In the genomic region with DNA sequence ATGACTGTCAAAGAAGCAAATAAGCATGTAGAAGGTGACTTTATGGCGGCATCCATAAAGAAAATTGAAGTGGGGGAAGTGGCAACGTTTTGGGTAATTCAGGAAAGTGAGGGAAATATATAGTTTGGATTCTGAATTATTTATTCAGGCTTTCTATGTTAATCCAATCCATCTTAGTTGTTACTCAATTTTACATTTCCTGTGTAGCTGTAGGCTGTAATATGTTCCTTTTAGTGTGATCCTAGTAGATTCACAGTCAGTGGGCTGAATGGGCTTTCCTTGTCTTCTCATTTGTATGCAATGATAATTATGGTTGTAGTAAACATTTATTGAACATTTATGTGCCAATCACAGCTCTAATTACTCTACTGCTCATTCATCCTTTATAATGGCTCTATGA, we compare ENCODE assay signal across 26 cellular contexts.
"Had no signal": no experiment of that assay in that cellular context is flagged by ENCODE, and none has a peak within 500 bp of the region (broad histone marks: within the 10 kb centered on the region; RNA-seq: fewer than 3 reads in every experiment).

No MANE protein-coding gene starts in this region.

- ATAC-seq: stimulated activated effector memory CD8-positive, alpha-beta T cell treated with anti-CD3 and anti-CD28 coated beads, Interleukin-12 subunit alpha, Interleukin-12 subunit beta, amount 100 ng/mL, for 72 hours; stimulated activated memory B cell treated with anti-CD40 and anti-IgM and Interleukin-4, amounts not matched to agents 10 μg/mL and 1 μg/mL and 100 μg/mL, for 72 hours; stimulated activated naive B cell treated with anti-CD40 and anti-IgM and Interleukin-4, amounts not matched to agents 10 μg/mL and 1 μg/mL and 100 μg/mL, for 72 hours; stimulated activated naive CD8-positive, alpha-beta T cell treated with anti-CD3 and anti-CD28 coated beads, Interleukin-15, amount 100 ng/mL, for 72 hours; stimulated activated naive CD8-positive, alpha-beta T cell treated with anti-CD3 and anti-CD28 coated beads, Interleukin-15, Interleukin-2, amounts not matched to agents 100 U/mL and 50 U/mL, for 24 hours; upper lobe of right lung had no signal

- H3K27me3 ChIP-seq: stomach, suprapubic skin, testis, thyroid gland, tibial artery, tibial nerve, transverse colon, upper lobe of left lung, upper lobe of right lung, uterus, vagina had no signal

- H3K36me3 ChIP-seq: stomach, suprapubic skin, thoracic aorta, thyroid gland, tibial artery, tibial nerve, transverse colon, upper lobe of left lung, upper lobe of right lung, uterus, vagina had no signal

- H3K27ac ChIP-seq: stomach, suprapubic skin, testis, thoracic aorta, thyroid gland, tibial artery, tibial nerve, transverse colon, upper lobe of left lung, upper lobe of right lung, uterus, vagina had no signal

- H3K9me3 ChIP-seq: testis, thoracic aorta, thyroid gland, tibial artery, tibial nerve, transverse colon, upper lobe of left lung, upper lobe of right lung, uterus, vagina had no signal

- H3K4me1 ChIP-seq: stomach, suprapubic skin, testis, thyroid gland, tibial artery, tibial nerve, transverse colon, upper lobe of left lung, upper lobe of right lung, uterus, vagina had no signal

- H3K4me3 ChIP-seq: stomach, suprapubic skin, testis, thoracic aorta, thyroid gland, tibial artery, tibial nerve, transverse colon, upper lobe of left lung, upper lobe of right lung, uterus, vagina had no signal

- DNase-seq: stimulated activated CD4-positive, alpha-beta T cell treated with anti-CD3 and anti-CD28 coated beads, Interleukin-2, amount 100 ng/mL, for 48 hours; stimulated activated CD4-positive, alpha-beta T cell treated with anti-CD3 and anti-CD28 coated beads, Interleukin-4, amount 100 ng/mL, for 1 hour; stimulated activated CD4-positive, alpha-beta T cell treated with anti-CD3 and anti-CD28 coated beads, Interleukin-4, amount 100 ng/mL, for 24 hours; stimulated activated CD4-positive, alpha-beta T cell treated with anti-CD3 and anti-CD28 coated beads, Interleukin-4, amount 100 ng/mL, for 4 hours; stimulated activated CD8-positive, alpha-beta memory T cell treated with anti-CD3 and anti-CD28 coated beads, Interleukin-4, amount 100 ng/mL, for 48 hours; stimulated activated naive B cell treated with anti-CD40 and anti-IgM and Interleukin-4, amounts not matched to agents 10 μg/mL and 1 μg/mL and 100 μg/mL, for 72 hours; stimulated activated naive CD4-positive, alpha-beta T cell; stimulated activated naive CD4-positive, alpha-beta T cell treated with Interleukin-2 at 50 U/mL for 16 hours; stimulated activated naive CD8-positive, alpha-beta T cell treated with anti-CD3 and anti-CD28 coated beads, Interleukin-15, amount 100 ng/mL, for 72 hours; stimulated activated naive CD8-positive, alpha-beta T cell treated with anti-CD3 and anti-CD28 coated beads, Interleukin-15, Interleukin-2, amounts not matched to agents 100 U/mL and 50 U/mL, for 24 hours; stomach; substantia nigra; testis; thyroid gland; tibial artery; transverse colon; trophoblast cell; upper lobe of left lung; upper lobe of right lung; uterus had no signal
